Comparison of ENCODE assay signal across 18 cellular contexts in genomic region chr6:31627690-31628287, GRCh38. TPM values are rescaled to one million over a fixed set of nuclear protein-coding genes. Genes with fewer than 3 reads are reported as not detected.
A peak's percentile ranks its signal among the peaks of the same experiment; 100 is the strongest.
DNase-seq lines count a peak whose midpoint lies in the region; ATAC-seq, FAIRE-seq and TF ChIP-seq lines count a peak whose summit lies in the region.
"Had no signal": no experiment of that assay in that cellular context is flagged by ENCODE, and none has a peak within 500 bp of the region (broad histone marks: within the 10 kb centered on the region; RNA-seq: fewer than 3 reads in every experiment).

No MANE protein-coding gene starts in this region.

- TF ChIP-seq CTCF in K562 (IDR thresholded peaks at IDR 0.05 in 2 of 3, conservative IDR thresholded peaks at IDR 0.05 in 1 of 3; ENCODE audit: insufficient read depth in 2 of 3, low read depth in 1 of 3, low read length in 3 of 3) (no peak), lower lobe of right lung (IDR thresholded peaks at IDR 0.05) (no peak)

- no peak overlapping the region for H3K23ac ChIP-seq in neuronal stem cell (ENCODE audit: low read depth, low read length, poor library complexity)

- peak; percentile 44; the same call in 1 of the 2 replicates for TF ChIP-seq POLR2A in K562 (conservative IDR thresholded peaks at IDR 0.05)

- in situ Hi-C loops in K562 (cut with MboI) = no loop called here

- H2AFZ ChIP-seq in K562 (ENCODE audit: low read depth, low read length) (no peak overlapping the region), neuronal stem cell (ENCODE audit: low read length) (no peak overlapping the region)

- peaks cover 6% of the 10 kb centered on the region for H3K9me1 ChIP-seq in K562 (ENCODE audit: control insufficient read depth, insufficient read depth, low read length)

- no peak overlapping the region for H2BK120ac ChIP-seq in neuronal stem cell (ENCODE audit: low read depth, low read length)

- H3K27me3 ChIP-seq in H7 (ENCODE audit: control insufficient read depth, insufficient read depth, low read length) = no peaks in the 10 kb centered on the region
- H3K27me3 ChIP-seq in K562 (ENCODE audit: control insufficient read depth in 2 of 2, insufficient read depth in 2 of 2, low read length in 2 of 2) = no peaks in the 10 kb centered on the region
- no peaks in the 10 kb centered on the region for H3K27me3 ChIP-seq in neuronal stem cell (ENCODE audit: control insufficient read depth in 3 of 3, insufficient read depth in 3 of 3, low read depth in 1 of 3, low read length in 3 of 3)
- no peaks in the 10 kb centered on the region for H3K27me3 ChIP-seq in lower lobe of right lung (ENCODE audit: low read depth)

- H2BK15ac ChIP-seq in neuronal stem cell (ENCODE audit: low read length) = no peak overlapping the region

- intact Hi-C loops in K562 (cut with micrococcal nuclease) = no loop called here
- intact Hi-C loops in lower lobe of right lung (cut with DNase I) = no loop called here

- peaks cover 16% of the 10 kb centered on the region for H3K4me1 Mint-ChIP-seq in activated naive CD4-positive, alpha-beta T cell treated with anti-CD3 and anti-CD28 coated beads, Interleukin-2, amount 50 U/mL, for 24 hours

- H3K79me1 ChIP-seq in neuronal stem cell (ENCODE audit: low read depth, low read length) = peaks cover 15% of the 10 kb centered on the region

- CTCF ChIA-PET in K562 (lab: Yijun Ruan, JAX; ENCODE audit: low intra/inter-chr PET ratio) = no interaction called here

- peaks cover 22% of the 10 kb centered on the region for H4K20me1 ChIP-seq in K562 (replicated peaks; ENCODE audit: control insufficient read depth, insufficient read depth, low read length)

- H2AK5ac ChIP-seq in neuronal stem cell (ENCODE audit: low read depth, low read length) = no peak overlapping the region

- H3K4me2 ChIP-seq in K562 (ENCODE audit: insufficient read depth, low read length) = no peak overlapping the region
- H3K4me2 ChIP-seq in neuronal stem cell (ENCODE audit: insufficient read depth, low read length, poor library complexity, severe bottlenecking) = no peak overlapping the region
- H3K4me2 ChIP-seq: A549 had no signal

- H3K4me3 ChIP-seq in H7 (ENCODE audit: insufficient read depth, low read depth, low read length) (no peak overlapping the region), K562 (no peak overlapping the region), neuronal stem cell (ENCODE audit: low read length in 2 of 2) (no peak overlapping the region), lower lobe of right lung (no peak overlapping the region)
- H3K4me3 ChIP-seq: A549 had no signal

- POLR2A ChIA-PET in K562 (lab: Yijun Ruan, JAX) = interaction anchor here (0.6 to 12.4 kb wide), 10 partner anchors 8 to 417 kb away, joined by 3 to 274 read pairs (median 4); partner anchors contain the start of genes BAG6, C6orf47 and GPANK1

- peak overlapping the region; percentile 37 for H3K27ac Mint-ChIP-seq in activated naive CD4-positive, alpha-beta T cell treated with anti-CD3 and anti-CD28 coated beads, Interleukin-2, amount 50 U/mL, for 24 hours
- H3K27ac Mint-ChIP-seq in activated naive CD4-positive, alpha-beta T cell treated with anti-CD3 and anti-CD28 coated beads, Interleukin-2, amount 50 U/mL, for 72 hours = peak overlapping the region in 1 of 2 donors; percentile 93

- no peak for DNase-seq in activated naive CD4-positive, alpha-beta T cell treated with anti-CD3 and anti-CD28 coated beads, Interleukin-2, amount 50 U/mL, for 72 hours (ENCODE audit: low spot score in 2 of 2)
- DNase-seq in H7 (peak; percentile 34), K562 (ENCODE audit: extremely low read depth in 1 of 4, low spot score in 3 of 4) (no peak), neuronal stem cell (ENCODE audit: low spot score) (no peak), lower lobe of right lung (no peak), AG08395 (ENCODE audit: low spot score) (no peak), SHP77 (lab: John Stamatoyannopoulos, UW) (no peak)
- DNase-seq: AML-193; Calu3; CD4-positive, CD25-positive, alpha-beta regulatory T cell; NCI-H1105 treated with DMSO at 0.1 percent for 48 hours; NCI-H187; NCI-H748 treated with DMSO at 0.1 percent for 48 hours; PC-3 had no signal

- BruUV-seq in K562 (replicated peaks; lab: Mats Ljungman, UMichigan) = no TSS peak

- H3K27me3 Mint-ChIP-seq in activated naive CD4-positive, alpha-beta T cell treated with anti-CD3 and anti-CD28 coated beads, Interleukin-2, amount 50 U/mL, for 24 hours = no peaks in the 10 kb centered on the region
- H3K27me3 Mint-ChIP-seq: CD4-positive, CD25-positive, alpha-beta regulatory T cell had no signal

- no peaks in the 10 kb centered on the region for H3K9me3 Mint-ChIP-seq in activated naive CD4-positive, alpha-beta T cell treated with anti-CD3 and anti-CD28 coated beads, Interleukin-2, amount 50 U/mL, for 24 hours
- H3K9me3 Mint-ChIP-seq in activated naive CD4-positive, alpha-beta T cell treated with anti-CD3 and anti-CD28 coated beads, Interleukin-2, amount 50 U/mL, for 72 hours = no peaks in the 10 kb centered on the region

- H3K4me1 ChIP-seq in K562 (replicated peaks in 1 of 2; ENCODE audit: control insufficient read depth in 2 of 2, insufficient read depth in 2 of 2, low read length in 2 of 2) (peaks cover 2 to 21% of the 10 kb centered on the region in 2 experiments; a peak in 3 of 5 replicates), neuronal stem cell (ENCODE audit: control insufficient read depth in 2 of 2, insufficient read depth in 1 of 2, low read depth in 1 of 2, low read length in 2 of 2) (no peaks in the 10 kb centered on the region), lower lobe of right lung (peaks cover under 1% of the 10 kb centered on the region)

- no peak for ATAC-seq in activated naive CD4-positive, alpha-beta T cell treated with anti-CD3 and anti-CD28 coated beads, Interleukin-2, amount 50 U/mL, for 72 hours
- ATAC-seq in K562 (no peak), lower lobe of right lung (no peak)
- ATAC-seq: A549, PC-3, Right ventricle myocardium inferior had no signal

- H3K79me2 ChIP-seq in K562 (ENCODE audit: control insufficient read depth, insufficient read depth, low read length) = peaks cover 58% of the 10 kb centered on the region

- H3K18ac ChIP-seq in neuronal stem cell (ENCODE audit: low read length) = no peak overlapping the region

- no peak for FAIRE-seq in K562 (lab: Jason Lieb, UNC)
- FAIRE-seq: A549 had no signal

- peak overlapping the region in 1 of 2 experiments; percentile 17; a peak in 1 of 4 replicates for H3K9ac ChIP-seq in K562 (ENCODE audit: insufficient read depth in 1 of 2, low read depth in 2 of 2, low read length in 2 of 2)
- peak overlapping the region; percentile 45 for H3K9ac ChIP-seq in neuronal stem cell (ENCODE audit: low read depth, low read length, poor library complexity)

- H3K4me3 Mint-ChIP-seq in activated naive CD4-positive, alpha-beta T cell treated with anti-CD3 and anti-CD28 coated beads, Interleukin-2, amount 50 U/mL, for 24 hours = no peak overlapping the region
- H3K4me3 Mint-ChIP-seq: CD4-positive, CD25-positive, alpha-beta regulatory T cell had no signal

- no peak overlapping the region for H4K8ac ChIP-seq in neuronal stem cell (ENCODE audit: low read depth, low read length)

- H3K27ac ChIP-seq in K562 (ENCODE audit: extremely low read depth, low read depth, low read length) = no peak overlapping the region
- H3K27ac ChIP-seq in neuronal stem cell (replicated peaks; ENCODE audit: low read length) = no peak overlapping the region
- no peak overlapping the region for H3K27ac ChIP-seq in lower lobe of right lung
- H3K27ac ChIP-seq: A549 had no signal

- no peak for TF ChIP-seq RAD21 in K562 (CRISPR knock-in tag; conservative IDR thresholded peaks at IDR 0.05 in 1 of 2, IDR thresholded peaks at IDR 0.05 in 1 of 2)

- WGBS in K562 (ENCODE audit: insufficient coverage, low coverage, missing lambda C conversion rate) = 97% methylated on average over 19 of the region's 19 CpGs
- WGBS in neuronal stem cell (ENCODE audit: extremely low coverage in 2 of 2, insufficient read length in 2 of 2, insufficient replicate concordance in 1 of 2), 2 donors = no CpG with 5 or more reads among the region's 19 CpGs

- H3K9me3 ChIP-seq in K562 (replicated peaks; ENCODE audit: control insufficient read depth, insufficient read depth, low read depth, low read length) (no peaks in the 10 kb centered on the region), neuronal stem cell (replicated peaks in 1 of 2; ENCODE audit: control insufficient read depth in 2 of 2, insufficient read depth in 1 of 2, low read depth in 1 of 2, low read length in 2 of 2) (no peaks in the 10 kb centered on the region), lower lobe of right lung (no peaks in the 10 kb centered on the region)
- H3K9me3 ChIP-seq: A549 had no signal

- H4K91ac ChIP-seq in neuronal stem cell (ENCODE audit: low read depth, low read length, poor library complexity) = peak overlapping the region; percentile 60

- peaks cover 80% of the 10 kb centered on the region for H3K36me3 ChIP-seq in H7 (replicated peaks; ENCODE audit: control insufficient read depth, insufficient read depth, low read length)
- H3K36me3 ChIP-seq in K562 (ENCODE audit: control insufficient read depth, insufficient read depth, low read length) = peaks cover 100% of the 10 kb centered on the region
- H3K36me3 ChIP-seq in neuronal stem cell (replicated peaks in 1 of 2; ENCODE audit: control insufficient read depth in 2 of 2, insufficient read depth in 2 of 2, low read length in 2 of 2) = peaks cover 75 to 100% of the 10 kb centered on the region in 2 donors
- peaks cover 100% of the 10 kb centered on the region for H3K36me3 ChIP-seq in lower lobe of right lung

- no peak for TF ChIP-seq EP300 in K562 (IDR thresholded peaks at IDR 0.05; ENCODE audit: low read length)

- no peak overlapping the region for H2BK5ac ChIP-seq in neuronal stem cell (ENCODE audit: low read length)

- H3K36me3 Mint-ChIP-seq in activated naive CD4-positive, alpha-beta T cell treated with anti-CD3 and anti-CD28 coated beads, Interleukin-2, amount 50 U/mL, for 24 hours = peaks cover 25% of the 10 kb centered on the region
- peaks cover 48 to 51% of the 10 kb centered on the region in 2 donors for H3K36me3 Mint-ChIP-seq in activated naive CD4-positive, alpha-beta T cell treated with anti-CD3 and anti-CD28 coated beads, Interleukin-2, amount 50 U/mL, for 72 hours

- H3K4ac ChIP-seq in neuronal stem cell (ENCODE audit: low read length) = no peak overlapping the region

- H2BK12ac ChIP-seq in neuronal stem cell (ENCODE audit: low read length) = no peak overlapping the region

- H3K14ac ChIP-seq in neuronal stem cell (ENCODE audit: low read length) = no peak overlapping the region

RNA-seq across cellular contexts. Expression of gene PRRC2A, which starts 7.3 kb away (rescaled TPM):
- 100 to 1,000 TPM; 253 to 336 TPM for total RNA-seq in activated naive CD4-positive, alpha-beta T cell treated with anti-CD3 and anti-CD28 coated beads, Interleukin-2, amount 50 U/mL, for 72 hours
- total RNA-seq in H7 (2014; rRNA removed; shearing (Covaris generic)) = 163 and 176 TPM in 2 replicates
- 801 and 1,251 TPM in 2 replicates for total RNA-seq in K562 (2011; cell fraction: chromatin; rRNA removed; ENCODE audit: low replicate concordance)
- 435 and 502 TPM in 2 replicates for total RNA-seq in K562 (2011; cell fraction: nucleolus; rRNA removed)
- 531 and 634 TPM in 2 replicates for total RNA-seq in K562 (2011; cell fraction: nucleoplasm; rRNA removed)
- 72.6 and 94.0 TPM in 2 replicates for total RNA-seq in K562 (2014; rRNA removed)
- total RNA-seq in K562 (2014; rRNA removed; fragmentation: Illumina TruSeq; extraction: Trizol) = 36.7 and 43.2 TPM in 2 replicates
- 63.0 and 75.6 TPM in 2 replicates for total RNA-seq in K562 (2015; rRNA removed; fragmentation: Illumina TruSeq; extraction: Trizol)
- 295 and 332 TPM in 2 replicates for total RNA-seq in K562 (2021)
- polyA plus RNA-seq in K562 (2011; rRNA removed) = 44.0 and 113 TPM in 2 replicates
- polyA plus RNA-seq in K562 (2011; cell fraction: cytosol; rRNA removed) = 59.9 and 99.7 TPM in 2 replicates
- polyA plus RNA-seq in K562 (2011; cell fraction: nucleus; rRNA removed) = 306 and 358 TPM in 2 replicates
- 196 and 297 TPM in 2 replicates for polyA plus RNA-seq in K562 (2012)
- polyA plus RNA-seq in K562 (2014; fragmentation: Illumina TruSeq; extraction: Trizol) = 170 and 205 TPM in 2 replicates
- polyA plus RNA-seq in K562 (2014; fragmentation: Nextera tagmentation; extraction: Ambion mirVana) = 1 to 10 TPM; 1.0 to 1.7 TPM
- 114 and 118 TPM in 2 replicates for polyA plus RNA-seq in K562 (2014; rRNA removed)
- polyA minus RNA-seq in K562 (2011; rRNA and poly(A)+ RNA removed) = 28.8 and 32.1 TPM in 2 replicates
- polyA minus RNA-seq in K562 (2011; cell fraction: cytosol; rRNA and poly(A)+ RNA removed) = 109 and 149 TPM in 2 replicates
- polyA minus RNA-seq in K562 (2011; cell fraction: nucleus; rRNA and poly(A)+ RNA removed) = 109 and 131 TPM in 2 replicates
- 141 TPM for polyA plus RNA-seq in neuronal stem cell (2013, experiment 1 of 2)
- 142 TPM for polyA plus RNA-seq in neuronal stem cell (2013, experiment 2 of 2)
- total RNA-seq in lower lobe of right lung = 133 TPM

RNA-seq across cellular contexts. Expression of gene AIF1, which starts 12.8 kb away (rescaled TPM):
- 100 to 1,000 TPM in 1 of 2 donors, 10 to 100 TPM in 1; 43.9 to 117 TPM for total RNA-seq in activated naive CD4-positive, alpha-beta T cell treated with anti-CD3 and anti-CD28 coated beads, Interleukin-2, amount 50 U/mL, for 72 hours
- total RNA-seq in H7 (2014; rRNA removed; shearing (Covaris generic)) = 0.48 and 1.4 TPM in 2 replicates
- total RNA-seq in K562 (2011; cell fraction: chromatin; rRNA removed; ENCODE audit: low replicate concordance) = 1.2 and 2.1 TPM in 2 replicates
- 0.79 and 1.5 TPM in 2 replicates for total RNA-seq in K562 (2011; cell fraction: nucleolus; rRNA removed)
- 0.92 and 1.2 TPM in 2 replicates for total RNA-seq in K562 (2011; cell fraction: nucleoplasm; rRNA removed)
- total RNA-seq in K562 (2014; rRNA removed) = 11.9 and 17.2 TPM in 2 replicates
- total RNA-seq in K562 (2014; rRNA removed; fragmentation: Illumina TruSeq; extraction: Trizol) = 19.4 and 22.7 TPM in 2 replicates
- 27.6 and 29.3 TPM in 2 replicates for total RNA-seq in K562 (2015; rRNA removed; fragmentation: Illumina TruSeq; extraction: Trizol)
- 9.2 and 9.4 TPM in 2 replicates for total RNA-seq in K562 (2021)
- polyA plus RNA-seq in K562 (2011; rRNA removed) = 10.8 and 15.6 TPM in 2 replicates
- 4.6 and 12.9 TPM in 2 replicates for polyA plus RNA-seq in K562 (2011; cell fraction: cytosol; rRNA removed)
- 4.4 and 8.5 TPM in 2 replicates for polyA plus RNA-seq in K562 (2011; cell fraction: nucleus; rRNA removed)
- 16.9 and 18.8 TPM in 2 replicates for polyA plus RNA-seq in K562 (2012)
- polyA plus RNA-seq in K562 (2014; fragmentation: Illumina TruSeq; extraction: Trizol) = 19.9 and 21.2 TPM in 2 replicates
- polyA plus RNA-seq in K562 (2014; fragmentation: Nextera tagmentation; extraction: Ambion mirVana) = 10 to 100 TPM; 31.2 to 33.4 TPM
- 18.9 and 23.5 TPM in 2 replicates for polyA plus RNA-seq in K562 (2014; rRNA removed)
- 6.0 and 11.1 TPM in 2 replicates for polyA minus RNA-seq in K562 (2011; rRNA and poly(A)+ RNA removed)
- polyA minus RNA-seq in K562 (2011; cell fraction: cytosol; rRNA and poly(A)+ RNA removed) = 5.0 and 5.7 TPM in 2 replicates
- 1.1 and 3.7 TPM in 2 replicates for polyA minus RNA-seq in K562 (2011; cell fraction: nucleus; rRNA and poly(A)+ RNA removed)
- 0.73 TPM for polyA plus RNA-seq in neuronal stem cell (2013, experiment 1 of 2)
- polyA plus RNA-seq in neuronal stem cell (2013, experiment 2 of 2) = 0.97 TPM
- total RNA-seq in lower lobe of right lung = 109 TPM
- total RNA-seq: Calu3, H4, PC-3 had no signal
- polyA plus RNA-seq: A549 had no signal

RNA-seq across cellular contexts. Expression of gene BAG6, which starts 24.7 kb away (rescaled TPM):
- 100 to 1,000 TPM; 286 to 303 TPM for total RNA-seq in activated naive CD4-positive, alpha-beta T cell treated with anti-CD3 and anti-CD28 coated beads, Interleukin-2, amount 50 U/mL, for 72 hours
- total RNA-seq in H7 (2014; rRNA removed; shearing (Covaris generic)) = 320 and 331 TPM in 2 replicates
- 312 and 626 TPM in 2 replicates for total RNA-seq in K562 (2011; cell fraction: chromatin; rRNA removed; ENCODE audit: low replicate concordance)
- 393 and 458 TPM in 2 replicates for total RNA-seq in K562 (2011; cell fraction: nucleolus; rRNA removed)
- total RNA-seq in K562 (2011; cell fraction: nucleoplasm; rRNA removed) = 245 and 292 TPM in 2 replicates
- total RNA-seq in K562 (2014; rRNA removed) (246 and 295 TPM in 2 replicates), K562 (2014; rRNA removed; fragmentation: Illumina TruSeq; extraction: Trizol) (100 and 105 TPM in 2 replicates), K562 (2015; rRNA removed; fragmentation: Illumina TruSeq; extraction: Trizol) (124 and 125 TPM in 2 replicates), K562 (2021) (422 and 484 TPM in 2 replicates), lower lobe of right lung (253 TPM)
- polyA plus RNA-seq in K562 (2011; rRNA removed) (86.1 and 202 TPM in 2 replicates), K562 (2014; fragmentation: Illumina TruSeq; extraction: Trizol) (304 and 355 TPM in 2 replicates), K562 (2014; fragmentation: Nextera tagmentation; extraction: Ambion mirVana) (10 to 100 TPM; 41.9 to 54.1 TPM), K562 (2014; rRNA removed) (225 and 263 TPM in 2 replicates)
- 117 and 176 TPM in 2 replicates for polyA plus RNA-seq in K562 (2011; cell fraction: cytosol; rRNA removed)
- polyA plus RNA-seq in K562 (2011; cell fraction: nucleus; rRNA removed) = 486 and 557 TPM in 2 replicates
- 430 and 470 TPM in 2 replicates for polyA plus RNA-seq in K562 (2012)
- polyA minus RNA-seq in K562 (2011; rRNA and poly(A)+ RNA removed) = 113 and 169 TPM in 2 replicates
- polyA minus RNA-seq in K562 (2011; cell fraction: cytosol; rRNA and poly(A)+ RNA removed) = 230 and 353 TPM in 2 replicates
- polyA minus RNA-seq in K562 (2011; cell fraction: nucleus; rRNA and poly(A)+ RNA removed) = 128 and 162 TPM in 2 replicates
- polyA plus RNA-seq in neuronal stem cell (2013, experiment 1 of 2) = 199 TPM
- 200 TPM for polyA plus RNA-seq in neuronal stem cell (2013, experiment 2 of 2)

RNA-seq across cellular contexts. Expression of gene APOM, which starts 27.9 kb away (rescaled TPM):
- total RNA-seq in activated naive CD4-positive, alpha-beta T cell treated with anti-CD3 and anti-CD28 coated beads, Interleukin-2, amount 50 U/mL, for 72 hours = 1 to 10 TPM; 2.6 to 2.7 TPM
- total RNA-seq in H7 (2014; rRNA removed; shearing (Covaris generic)) = 3.3 and 4.2 TPM in 2 replicates
- total RNA-seq in K562 (2011; cell fraction: chromatin; rRNA removed; ENCODE audit: low replicate concordance) = 6.6 and 7.8 TPM in 2 replicates
- total RNA-seq in K562 (2011; cell fraction: nucleolus; rRNA removed) = 5.1 and 5.3 TPM in 2 replicates
- total RNA-seq in K562 (2011; cell fraction: nucleoplasm; rRNA removed) = 9.8 and 10.1 TPM in 2 replicates
- total RNA-seq in K562 (2014; rRNA removed) = 5.7 and 6.6 TPM in 2 replicates
- 10.4 and 10.8 TPM in 2 replicates for total RNA-seq in K562 (2014; rRNA removed; fragmentation: Illumina TruSeq; extraction: Trizol)
- total RNA-seq in K562 (2015; rRNA removed; fragmentation: Illumina TruSeq; extraction: Trizol) = 6.6 and 7.1 TPM in 2 replicates
- total RNA-seq in K562 (2021) = 9.7 and 10.1 TPM in 2 replicates
- polyA plus RNA-seq in K562 (2011; rRNA removed) = 7.7 and 8.6 TPM in 2 replicates
- polyA plus RNA-seq in K562 (2011; cell fraction: cytosol; rRNA removed) = 10.2 and 18.1 TPM in 2 replicates
- 13.8 and 20.1 TPM in 2 replicates for polyA plus RNA-seq in K562 (2011; cell fraction: nucleus; rRNA removed)
- 11.4 and 16.2 TPM in 2 replicates for polyA plus RNA-seq in K562 (2012)
- 13.1 and 17.4 TPM in 2 replicates for polyA plus RNA-seq in K562 (2014; fragmentation: Illumina TruSeq; extraction: Trizol)
- 10 to 100 TPM; 23.9 to 24.3 TPM for polyA plus RNA-seq in K562 (2014; fragmentation: Nextera tagmentation; extraction: Ambion mirVana)
- polyA plus RNA-seq in K562 (2014; rRNA removed) = 10.1 and 13.5 TPM in 2 replicates
- 2.6 and 5.6 TPM in 2 replicates for polyA minus RNA-seq in K562 (2011; rRNA and poly(A)+ RNA removed)
- 2.2 and 3.5 TPM in 2 replicates for polyA minus RNA-seq in K562 (2011; cell fraction: cytosol; rRNA and poly(A)+ RNA removed)
- 1.6 and 2.3 TPM in 2 replicates for polyA minus RNA-seq in K562 (2011; cell fraction: nucleus; rRNA and poly(A)+ RNA removed)
- polyA plus RNA-seq in neuronal stem cell (2013, experiment 1 of 2) = 11.6 TPM
- 11.5 TPM for polyA plus RNA-seq in neuronal stem cell (2013, experiment 2 of 2)
- 1.6 TPM for total RNA-seq in lower lobe of right lung

RNA-seq across cellular contexts. Expression of gene C6orf47, which starts 32.8 kb away (rescaled TPM):
- 10 to 100 TPM; 15.0 to 16.4 TPM for total RNA-seq in activated naive CD4-positive, alpha-beta T cell treated with anti-CD3 and anti-CD28 coated beads, Interleukin-2, amount 50 U/mL, for 72 hours
- 17.3 and 17.6 TPM in 2 replicates for total RNA-seq in H7 (2014; rRNA removed; shearing (Covaris generic))
- total RNA-seq in K562 (2011; cell fraction: chromatin; rRNA removed; ENCODE audit: low replicate concordance) = 18.1 and 40.4 TPM in 2 replicates
- 34.1 and 39.2 TPM in 2 replicates for total RNA-seq in K562 (2011; cell fraction: nucleolus; rRNA removed)
- total RNA-seq in K562 (2011; cell fraction: nucleoplasm; rRNA removed) = 28.1 and 30.1 TPM in 2 replicates
- total RNA-seq in K562 (2014; rRNA removed) = 43.8 and 44.3 TPM in 2 replicates
- 24.7 and 24.9 TPM in 2 replicates for total RNA-seq in K562 (2014; rRNA removed; fragmentation: Illumina TruSeq; extraction: Trizol)
- total RNA-seq in K562 (2015; rRNA removed; fragmentation: Illumina TruSeq; extraction: Trizol) = 39.3 and 41.0 TPM in 2 replicates
- 28.0 and 33.2 TPM in 2 replicates for total RNA-seq in K562 (2021)
- polyA plus RNA-seq in K562 (2011; rRNA removed) = 11.0 and 14.6 TPM in 2 replicates
- 10.6 and 16.9 TPM in 2 replicates for polyA plus RNA-seq in K562 (2011; cell fraction: cytosol; rRNA removed)
- polyA plus RNA-seq in K562 (2011; cell fraction: nucleus; rRNA removed) = 7.7 and 10.6 TPM in 2 replicates
- 31.5 and 32.4 TPM in 2 replicates for polyA plus RNA-seq in K562 (2012)
- 27.0 and 33.8 TPM in 2 replicates for polyA plus RNA-seq in K562 (2014; fragmentation: Illumina TruSeq; extraction: Trizol)
- polyA plus RNA-seq in K562 (2014; fragmentation: Nextera tagmentation; extraction: Ambion mirVana) = under 1 TPM; 0.14 to 0.27 TPM
- polyA plus RNA-seq in K562 (2014; rRNA removed) = 38.1 and 38.7 TPM in 2 replicates
- 11.3 and 12.1 TPM in 2 replicates for polyA minus RNA-seq in K562 (2011; rRNA and poly(A)+ RNA removed)
- polyA minus RNA-seq in K562 (2011; cell fraction: cytosol; rRNA and poly(A)+ RNA removed) = 8.6 and 11.6 TPM in 2 replicates
- 14.7 and 20.5 TPM in 2 replicates for polyA minus RNA-seq in K562 (2011; cell fraction: nucleus; rRNA and poly(A)+ RNA removed)
- polyA plus RNA-seq in neuronal stem cell (2013, experiment 1 of 2) = 6.5 TPM
- 6.9 TPM for polyA plus RNA-seq in neuronal stem cell (2013, experiment 2 of 2)
- total RNA-seq in lower lobe of right lung = 24.7 TPM
